In genomic region chr4:152459326-152459725, GRCh38 we compare ENCODE assay signal across 14 cellular contexts.
DNase-seq lines count a peak whose midpoint lies in the region; ATAC-seq and TF ChIP-seq lines count a peak whose summit lies in the region.
"Had no signal": no experiment of that assay in that cellular context is flagged by ENCODE, and none has a peak within 500 bp of the region (broad histone marks: within the 10 kb centered on the region; RNA-seq: fewer than 3 reads in every experiment).

No MANE protein-coding gene starts in this region.

- peak overlapping the region; percentile 83 for H3K27ac Mint-ChIP-seq in T-helper 1 cell treated with Interleukin-12 subunit alpha and Interleukin-12 subunit beta and Interleukin-4 antibody, amounts not matched to agents 30 μg/mL and 1 μg/mL, for 36 hours
- peak overlapping the region in 5 of 9 donors; percentile 4 to 83 (median 48) for H3K27ac Mint-ChIP-seq in naive thymus-derived CD4-positive, alpha-beta T cell
- H3K27ac Mint-ChIP-seq: nephron had no signal

- no peaks in the 10 kb centered on the region for H3K36me3 Mint-ChIP-seq in T-helper 1 cell treated with Interleukin-12 subunit alpha and Interleukin-12 subunit beta and Interleukin-4 antibody, amounts not matched to agents 30 μg/mL and 1 μg/mL, for 36 hours (ENCODE audit: low read depth)
- H3K36me3 Mint-ChIP-seq in naive thymus-derived CD4-positive, alpha-beta T cell = peaks cover 0 to 15% (median 4%) of the 10 kb centered on the region in 5 donors

- no peaks in the 10 kb centered on the region for H3K9me3 Mint-ChIP-seq in T-helper 1 cell treated with Interleukin-12 subunit alpha and Interleukin-12 subunit beta and Interleukin-4 antibody, amounts not matched to agents 30 μg/mL and 1 μg/mL, for 36 hours
- H3K9me3 Mint-ChIP-seq in naive thymus-derived CD4-positive, alpha-beta T cell = peaks cover 0 to 3% (median 0%) of the 10 kb centered on the region in 11 donors
- H3K9me3 Mint-ChIP-seq: nephron had no signal

- POLR2A ChIA-PET in naive thymus-derived CD4-positive, alpha-beta T cell (lab: Charles Lee) = no interaction called here

- H4K20me1 ChIP-seq in smooth muscle cell (ENCODE audit: low read depth) = peaks cover 42% of the 10 kb centered on the region

- no peak overlapping the region for H3K4me3 ChIP-seq in naive thymus-derived CD4-positive, alpha-beta T cell (ENCODE audit: low read length)
- H3K4me3 ChIP-seq in smooth muscle cell = no peak overlapping the region
- H3K4me3 ChIP-seq: sigmoid colon had no signal

- no peaks in the 10 kb centered on the region for H3K27me3 Mint-ChIP-seq in T-helper 1 cell treated with Interleukin-12 subunit alpha and Interleukin-12 subunit beta and Interleukin-4 antibody, amounts not matched to agents 30 μg/mL and 1 μg/mL, for 36 hours (ENCODE audit: low read depth)
- H3K27me3 Mint-ChIP-seq in naive thymus-derived CD4-positive, alpha-beta T cell = no peaks in the 10 kb centered on the region

- no peaks in the 10 kb centered on the region for H3K9me3 ChIP-seq in naive thymus-derived CD4-positive, alpha-beta T cell (ENCODE audit: control insufficient read depth in 2 of 3, low read length in 3 of 3)
- H3K9me3 ChIP-seq in smooth muscle cell (replicated peaks; ENCODE audit: low read depth) = no peaks in the 10 kb centered on the region
- H3K9me3 ChIP-seq: Caco-2, sigmoid colon had no signal

- CTCF ChIA-PET in naive thymus-derived CD4-positive, alpha-beta T cell (lab: Charles Lee) = interaction anchor here (0.8 to 2.2 kb wide), 3 partner anchors 11 to 180 kb away, joined by 3 to 6 read pairs (median 3); no protein-coding TSS in a partner anchor

- ATAC-seq in GM18498 (IDR thresholded peaks at IDR 0.05; ENCODE audit: unreplicated experiment) = peak; percentile 17
- ATAC-seq in GM21717 (IDR thresholded peaks at IDR 0.05; ENCODE audit: unreplicated experiment) = peak; percentile 6
- peak; percentile 23 for ATAC-seq in naive thymus-derived CD4-positive, alpha-beta T cell
- ATAC-seq: left colon had no signal

- H3K79me2 ChIP-seq in smooth muscle cell (ENCODE audit: low read depth) = peaks cover 75% of the 10 kb centered on the region

- no peaks in the 10 kb centered on the region for H3K36me3 ChIP-seq in naive thymus-derived CD4-positive, alpha-beta T cell (ENCODE audit: control insufficient read depth in 2 of 3, insufficient read depth in 3 of 3, low read length in 3 of 3)
- H3K36me3 ChIP-seq in smooth muscle cell (ENCODE audit: low read depth) = no peaks in the 10 kb centered on the region
- H3K36me3 ChIP-seq: sigmoid colon had no signal

- H3K4me1 Mint-ChIP-seq in T-helper 1 cell treated with Interleukin-12 subunit alpha and Interleukin-12 subunit beta and Interleukin-4 antibody, amounts not matched to agents 30 μg/mL and 1 μg/mL, for 36 hours (ENCODE audit: low read depth) = peaks cover 61% of the 10 kb centered on the region
- peaks cover 48 to 78% (median 68%) of the 10 kb centered on the region in 7 donors for H3K4me1 Mint-ChIP-seq in naive thymus-derived CD4-positive, alpha-beta T cell

- intact Hi-C loops in naive thymus-derived CD4-positive, alpha-beta T cell (cut with micrococcal nuclease) = loop anchor here in 1 of 2 donors (1.0 to 5.0 kb wide), 3 partner anchors 26 to 318 kb away; partner anchors contain the start of genes ARFIP1, FBXW7 and TIGD4

- peaks cover 9 to 10% of the 10 kb centered on the region in 2 donors for H3K4me1 ChIP-seq in naive thymus-derived CD4-positive, alpha-beta T cell (ENCODE audit: control insufficient read depth in 2 of 2, insufficient read depth in 2 of 2, low read length in 2 of 2)
- no peaks in the 10 kb centered on the region for H3K4me1 ChIP-seq in smooth muscle cell (ENCODE audit: low read depth)

- H3F3A ChIP-seq in smooth muscle cell (ENCODE audit: low read depth) = no peaks in the 10 kb centered on the region

- H2AFZ ChIP-seq in smooth muscle cell (ENCODE audit: low read depth) = no peak overlapping the region

- no peak overlapping the region for H3K27ac ChIP-seq in naive thymus-derived CD4-positive, alpha-beta T cell (ENCODE audit: low read depth, low read length)
- no peak overlapping the region for H3K27ac ChIP-seq in smooth muscle cell (ENCODE audit: low read depth)
- H3K27ac ChIP-seq: sigmoid colon had no signal

- no peak overlapping the region for H3K4me2 ChIP-seq in smooth muscle cell

- H3K4me3 Mint-ChIP-seq in T-helper 1 cell treated with Interleukin-12 subunit alpha and Interleukin-12 subunit beta and Interleukin-4 antibody, amounts not matched to agents 30 μg/mL and 1 μg/mL, for 36 hours = peak overlapping the region; percentile 22
- H3K4me3 Mint-ChIP-seq in naive thymus-derived CD4-positive, alpha-beta T cell = peak overlapping the region in 6 of 10 donors; percentile 1 to 51 (median 4)
- H3K4me3 Mint-ChIP-seq: nephron had no signal

- no peak for TF ChIP-seq CTCF in smooth muscle cell (IDR thresholded peaks at IDR 0.05; ENCODE audit: borderline replicate concordance, insufficient read depth, poor library complexity, severe bottlenecking)

- no peaks in the 10 kb centered on the region for H3K27me3 ChIP-seq in naive thymus-derived CD4-positive, alpha-beta T cell (ENCODE audit: control insufficient read depth in 2 of 2, insufficient read depth in 2 of 2, low read length in 2 of 2)
- no peaks in the 10 kb centered on the region for H3K27me3 ChIP-seq in smooth muscle cell (ENCODE audit: low read depth)
- H3K27me3 ChIP-seq: sigmoid colon had no signal

- no peak for DNase-seq in naive thymus-derived CD4-positive, alpha-beta T cell
- DNase-seq in smooth muscle cell (lab: John Stamatoyannopoulos, UW; ENCODE audit: unreplicated experiment) = no peak
- no peak for DNase-seq in NCI-H146 (lab: John Stamatoyannopoulos, UW)
- DNase-seq in stimulated activated CD4-positive, alpha-beta T cell treated with anti-CD3 and anti-CD28 coated beads, Interleukin-4, amount 100 ng/mL, for 24 hours = no peak
- DNase-seq: activated CD4-positive, alpha-beta T cell treated with anti-CD3 and anti-CD28 coated beads for 1 hour; Caco-2; cerebellar nuclear complex; left colon; sigmoid colon; substantia nigra had no signal

- no peak overlapping the region for H3K9ac ChIP-seq in smooth muscle cell (ENCODE audit: low read depth)

- WGBS in smooth muscle cell (ENCODE audit: low lambda C conversion rate) = 100% methylated on average over 1 of the region's 1 CpG
